8 cellular contexts compared by ENCODE assay signal in the genomic region with DNA sequence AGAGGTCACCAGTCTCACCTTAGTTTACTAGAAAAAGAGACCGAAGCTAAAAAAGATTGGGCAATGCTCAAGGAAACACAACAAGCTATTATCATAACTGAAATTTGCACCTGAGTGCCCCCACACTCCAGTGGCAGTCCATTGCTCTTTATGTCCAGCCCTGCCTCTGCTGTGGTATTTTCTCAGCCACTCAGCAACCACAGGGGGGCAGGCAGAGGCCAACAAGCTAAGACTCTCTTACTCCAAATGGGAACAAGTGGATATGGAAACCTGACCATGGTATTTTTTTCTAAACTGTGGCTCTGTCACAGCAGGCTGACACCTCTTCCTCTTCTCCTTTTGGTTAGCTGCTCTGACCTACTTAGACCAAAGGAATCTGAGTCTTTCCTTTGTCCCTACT.
DNase-seq lines count a peak whose midpoint lies in the region; ATAC-seq and TF ChIP-seq lines count a peak whose summit lies in the region.
"Not testable (repeated sequence)": the region's sequence is repeated elsewhere in the genome, so short reads cannot be mapped to it uniquely, and the experiment has no call there.

No MANE protein-coding gene starts in this region.

- H3K4me1 ChIP-seq in osteoblast (ENCODE audit: insufficient read depth, low read length): peaks cover 18% of the 10 kb centered on the region

- H3K79me2 ChIP-seq in osteoblast (ENCODE audit: insufficient read depth, low read length): not testable (repeated sequence)

- not testable (repeated sequence) for H4K20me1 ChIP-seq in osteoblast (ENCODE audit: insufficient read depth, low read length)

- not testable (repeated sequence) for H3K27ac ChIP-seq in osteoblast (ENCODE audit: low read depth, low read length)

- not testable (repeated sequence) for H2AFZ ChIP-seq in osteoblast (ENCODE audit: low read length)

- not testable (repeated sequence) for H3K4me3 ChIP-seq in LNCaP clone FGC (ENCODE audit: low read depth, low read length); osteoblast (ENCODE audit: insufficient read depth, low read length)

- peak; percentile 14 for DNase-seq in COLO668 (lab: John Stamatoyannopoulos, UW; ENCODE audit: unreplicated experiment)
- not testable (repeated sequence) for DNase-seq in LNCaP clone FGC (ENCODE audit: low read depth); osteoblast (ENCODE audit: insufficient read length, low spot score, missing footprints)
- peak; percentile 39 for DNase-seq in NCI-H82 (lab: John Stamatoyannopoulos, UW)
- DNase-seq in cerebellar cortex (ENCODE audit: low spot score): peak; percentile 39
- peak; percentile 18 for DNase-seq in foreskin melanocyte

- H3K27me3 ChIP-seq in osteoblast (ENCODE audit: insufficient read depth, low read length): not testable (repeated sequence)

- H3K4me2 ChIP-seq in osteoblast (ENCODE audit: insufficient read depth, low read length): not testable (repeated sequence)

- ATAC-seq in SK-N-SH treated with all-trans-retinoic acid at 6 μM for 48 hours: peak; percentile 64

- not testable (repeated sequence) for H3K36me3 ChIP-seq in osteoblast (ENCODE audit: insufficient read depth, low read length)

- not testable (repeated sequence) for H3K9me3 ChIP-seq in osteoblast (ENCODE audit: low read depth, low read length)

- TF ChIP-seq CTCF in GM12872 (IDR thresholded peaks at IDR 0.05; ENCODE audit: insufficient read depth, low read depth, low read length) (peak; percentile 16; the same call in 1 of the 3 replicates), LNCaP clone FGC (IDR thresholded peaks at IDR 0.05; ENCODE audit: control insufficient read depth, extremely low read depth, insufficient read depth) (peak; percentile 40), osteoblast (IDR thresholded peaks at IDR 0.05; ENCODE audit: extremely low read depth, low read depth, low read length) (peak; percentile 43)
